Comparison of ENCODE assay signal across 8 cellular contexts in genomic region chr5:177497297-177498012, GRCh38. TPM values are rescaled to one million over a fixed set of nuclear protein-coding genes. Genes with fewer than 3 reads are reported as not detected.
A peak's percentile ranks its signal among the peaks of the same experiment; 100 is the strongest.
DNase-seq lines count a peak whose midpoint lies in the region; TF ChIP-seq lines count a peak whose summit lies in the region.

A gene with protein sequence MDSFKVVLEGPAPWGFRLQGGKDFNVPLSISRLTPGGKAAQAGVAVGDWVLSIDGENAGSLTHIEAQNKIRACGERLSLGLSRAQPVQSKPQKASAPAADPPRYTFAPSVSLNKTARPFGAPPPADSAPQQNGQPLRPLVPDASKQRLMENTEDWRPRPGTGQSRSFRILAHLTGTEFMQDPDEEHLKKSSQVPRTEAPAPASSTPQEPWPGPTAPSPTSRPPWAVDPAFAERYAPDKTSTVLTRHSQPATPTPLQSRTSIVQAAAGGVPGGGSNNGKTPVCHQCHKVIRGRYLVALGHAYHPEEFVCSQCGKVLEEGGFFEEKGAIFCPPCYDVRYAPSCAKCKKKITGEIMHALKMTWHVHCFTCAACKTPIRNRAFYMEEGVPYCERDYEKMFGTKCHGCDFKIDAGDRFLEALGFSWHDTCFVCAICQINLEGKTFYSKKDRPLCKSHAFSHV (minus strand): TSS chr5:177497604. CDS start chr5:177496512, 1,092 bp downstream.

- peak within 1 kb of the TSS; percentile 86 for H3K9ac ChIP-seq in ES-I3 (ENCODE audit: low read depth, low read length)
- H3K9ac ChIP-seq in H9 (ENCODE audit: extremely low read depth, insufficient read length, low read length), result peak within 1 kb of the TSS; percentile 60
- H3K9ac ChIP-seq in stomach smooth muscle (ENCODE audit: low read length in 2 of 2), result peak within 1 kb of the TSS; percentile 90 to 97

- no peaks in the 10 kb centered on the region; the same call in 1 of the 2 replicates for H3K27me3 ChIP-seq in H9 (ENCODE audit: insufficient read depth, low read length)
- H3K27me3 ChIP-seq in MG63, result no peaks in the 10 kb centered on the region
- no peaks in the 10 kb centered on the region for H3K27me3 ChIP-seq in stomach smooth muscle (ENCODE audit: control insufficient read depth in 1 of 2, insufficient read depth in 2 of 2, low read length in 2 of 2)

- no peaks in the 10 kb centered on the region for H3K79me1 ChIP-seq in H9 (ENCODE audit: insufficient read depth, low read depth, low read length, poor library complexity, severe bottlenecking)

- no peak within 1 kb of the TSS for H2AK5ac ChIP-seq in H9 (ENCODE audit: insufficient read length, low read length)

- H3K36me3 Mint-ChIP-seq in H9 (ENCODE audit: insufficient read depth in 1 of 3, low read depth in 3 of 3) (peaks cover 12 to 18% (median 18%) of the 10 kb centered on the region in 3 experiments), neural crest cell (ENCODE audit: low read depth) (no peaks in the 10 kb centered on the region)

- peak within 1 kb of the TSS; percentile 22 for H3T11ph ChIP-seq in H9 (ENCODE audit: low read length)

- H2BK5ac ChIP-seq in H9 (ENCODE audit: insufficient read length, low read length), result no peak within 1 kb of the TSS

- H2BK120ac ChIP-seq in H9 (ENCODE audit: low read depth, low read length, poor library complexity, severe bottlenecking), result peak within 1 kb of the TSS; percentile 74

- peak within 1 kb of the TSS; percentile 95 for H3K18ac ChIP-seq in H9 (ENCODE audit: insufficient read length, low read depth, low read length)

- no peaks in the 10 kb centered on the region for H3K9me3 Mint-ChIP-seq in H9
- H3K9me3 Mint-ChIP-seq in neural crest cell, result no peaks in the 10 kb centered on the region

- peak within 1 kb of the TSS; percentile 98 for H3K14ac ChIP-seq in H9 (ENCODE audit: insufficient read depth, low read length)

- H3K9me3 ChIP-seq in ES-I3 (ENCODE audit: control insufficient read depth, insufficient read depth, low read length) (no peaks in the 10 kb centered on the region), H9 (ENCODE audit: control insufficient read depth, low read depth, low read length) (no peaks in the 10 kb centered on the region), MG63 (no peaks in the 10 kb centered on the region), stomach smooth muscle (ENCODE audit: control insufficient read depth in 2 of 2, low read length in 2 of 2) (no peaks in the 10 kb centered on the region)

- no peak within 1 kb of the TSS for H4K5ac ChIP-seq in H9 (ENCODE audit: insufficient read length, low read depth, low read length)

- DNase-seq in H9 (peak; percentile 98), MG63 (peak; percentile 98), SHP77 treated with DMSO at 0.1 percent for 48 hours (lab: John Stamatoyannopoulos, UW) (peak; percentile 88), fibroblast of the conjunctiva (ENCODE audit: low read depth) (peak; percentile 97), neural crest cell (ENCODE audit: low read depth, low spot score) (peak; percentile 98)
- peak; percentile 97 for DNase-seq in activated effector memory CD4-positive, alpha-beta T cell treated with anti-CD3 and anti-CD28 coated beads, Interleukin-2, amount 50 U/mL, for 16 hours

- H3K23ac ChIP-seq in H9 (ENCODE audit: insufficient read length, low read depth, low read length), result no peak within 1 kb of the TSS

- H4K20me1 ChIP-seq in H9 (ENCODE audit: control insufficient read depth, insufficient read depth, insufficient read length), result no peaks in the 10 kb centered on the region

- H3K4me3 ChIP-seq in MG63 (peak within 1 kb of the TSS; percentile 65), stomach smooth muscle (ENCODE audit: low read length in 2 of 2) (peak within 1 kb of the TSS; percentile 82 to 85)

- H2AFZ ChIP-seq in H9 (ENCODE audit: low read length), result no peak within 1 kb of the TSS

- no peak for TF ChIP-seq CTCF in H9 (conservative IDR thresholded peaks at IDR 0.05)
- no peak for TF ChIP-seq CTCF in neural crest cell (conservative IDR thresholded peaks at IDR 0.05)

- no peak within 1 kb of the TSS for H4K8ac ChIP-seq in H9 (replicated peaks; ENCODE audit: insufficient read length, low read depth, low read length)

- no peak within 1 kb of the TSS for H3K27ac ChIP-seq in H9 (ENCODE audit: insufficient read length, low read depth, low read length)
- peak within 1 kb of the TSS; percentile 100 for H3K27ac ChIP-seq in stomach smooth muscle (ENCODE audit: low read length)

- no peak within 1 kb of the TSS for H3K56ac ChIP-seq in H9 (ENCODE audit: insufficient read length, low read depth, low read length)

- H2BK15ac ChIP-seq in H9 (ENCODE audit: low read depth, low read length), result 0 out of 2 replicates have a peak within 1 kb of the TSS, but pooled peaks have one; percentile 28

- peak within 1 kb of the TSS; percentile 87 for H4K91ac ChIP-seq in H9 (ENCODE audit: insufficient read length, low read depth, low read length)

- H3K79me2 ChIP-seq in H9 (ENCODE audit: insufficient read depth, low read length), result no peaks in the 10 kb centered on the region

- H3K36me3 ChIP-seq in ES-I3 (ENCODE audit: insufficient read depth, low read length) (peaks cover 7% of the 10 kb centered on the region; the same call in 1 of the 2 replicates), MG63 (peaks cover 41% of the 10 kb centered on the region), stomach smooth muscle (ENCODE audit: control insufficient read depth in 2 of 2, insufficient read depth in 2 of 2, low read length in 2 of 2) (peaks cover 10% of the 10 kb centered on the region in 2 donors)

- no peak within 1 kb of the TSS for H2BK20ac ChIP-seq in H9 (ENCODE audit: low read depth, low read length, poor library complexity, severe bottlenecking)

- H3K4me1 ChIP-seq in ES-I3 (ENCODE audit: insufficient read depth, low read length) (peaks cover 26% of the 10 kb centered on the region), H9 (ENCODE audit: insufficient read depth, low read length) (peaks cover 5% of the 10 kb centered on the region; the same call in 1 of the 2 replicates), stomach smooth muscle (ENCODE audit: control insufficient read depth, insufficient read depth, low read length) (peaks cover 63% of the 10 kb centered on the region)

- peak within 1 kb of the TSS; percentile 87; the same call in 1 of the 2 replicates for H3K4ac ChIP-seq in H9 (ENCODE audit: low read depth, low read length)

- H3K27ac Mint-ChIP-seq in H9, result peak within 1 kb of the TSS; percentile 95 to 98 (median 95); a peak in 5 of 7 replicates
- H3K27ac Mint-ChIP-seq in neural crest cell (ENCODE audit: unreplicated experiment), result peak within 1 kb of the TSS; percentile 92

- WGBS in H9 (ENCODE audit: extremely low coverage, insufficient read length, low lambda C conversion rate), result no CpG with 5 or more reads among the region's 72 CpGs

- H3K4me2 ChIP-seq in H9 (ENCODE audit: insufficient read depth, insufficient read length, low read length), result peak within 1 kb of the TSS; percentile 53

- H3K4me3 Mint-ChIP-seq in H9 (peak within 1 kb of the TSS; percentile 75 to 89), neural crest cell (peak within 1 kb of the TSS; percentile 91)

- H3K23me2 ChIP-seq in H9 (ENCODE audit: insufficient read length, low read depth, low read length, poor library complexity, severe bottlenecking), result peaks cover 4% of the 10 kb centered on the region

- no peak within 1 kb of the TSS for H2BK12ac ChIP-seq in H9 (ENCODE audit: insufficient read length, low read depth, low read length)

- peaks cover 38 to 59% of the 10 kb centered on the region in 2 experiments for H3K4me1 Mint-ChIP-seq in H9
- peaks cover 52% of the 10 kb centered on the region for H3K4me1 Mint-ChIP-seq in neural crest cell

- peaks cover 29% of the 10 kb centered on the region for H3K27me3 Mint-ChIP-seq in H9 (ENCODE audit: low read depth)
- H3K27me3 Mint-ChIP-seq in neural crest cell (ENCODE audit: low read depth), result peaks cover 24% of the 10 kb centered on the region

RNA-seq across cellular contexts. Expression of the gene that starts here (rescaled TPM):
- 134 and 137 TPM in 2 replicates for total RNA-seq in H9 (2021)
- total RNA-seq in MG63 (2014; rRNA removed; shearing (Covaris generic); ENCODE audit: low replicate concordance), result 77.8 and 165 TPM in 2 replicates
- 129 and 147 TPM in 2 replicates for total RNA-seq in neural crest cell
